11 cellular contexts compared by ENCODE assay signal in the genomic region with DNA sequence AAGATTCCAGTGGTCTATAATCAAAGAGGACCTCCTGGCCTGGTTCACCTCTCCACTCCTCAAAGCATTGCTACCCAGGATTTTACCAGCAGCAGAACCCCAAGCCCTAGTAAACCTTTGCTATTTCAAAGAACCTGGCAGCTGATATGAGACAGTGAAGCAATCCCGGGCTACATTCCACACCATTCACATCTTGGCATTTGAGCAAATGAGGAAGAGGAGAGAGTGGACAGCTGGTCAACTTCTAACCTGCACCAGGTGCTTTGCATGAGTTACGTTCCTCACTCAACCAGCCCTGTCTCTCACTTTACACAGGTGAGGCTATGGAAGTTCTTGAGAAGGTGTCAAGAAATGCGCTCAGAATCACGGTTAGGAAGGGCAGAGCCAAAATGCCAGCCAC. TPM values are rescaled to one million over a fixed set of nuclear protein-coding genes. Genes with fewer than 3 reads are reported as not detected.
DNase-seq lines count a peak whose midpoint lies in the region; ATAC-seq and TF ChIP-seq lines count a peak whose summit lies in the region.
"Had no signal": no experiment of that assay in that cellular context is flagged by ENCODE, and none has a peak within 500 bp of the region (broad histone marks: within the 10 kb centered on the region; RNA-seq: fewer than 3 reads in every experiment).

No MANE protein-coding gene starts in this region.

- H3K36me3 Mint-ChIP-seq in CD4-positive, alpha-beta memory T cell = no peaks in the 10 kb centered on the region

- H3K23ac ChIP-seq in IMR-90 (ENCODE audit: low read depth, low read length) = no peak overlapping the region

- no peak overlapping the region for H3K27ac Mint-ChIP-seq in CD4-positive, alpha-beta memory T cell
- H3K27ac Mint-ChIP-seq: T-helper 1 cell treated with Interleukin-12 subunit alpha and Interleukin-12 subunit beta and Interleukin-4 antibody, amounts not matched to agents 30 μg/mL and 1 μg/mL, for 36 hours had no signal

- dilution Hi-C loops in IMR-90 (cut with HindIII; ENCODE audit: low sequenced_read_pairs, unreplicated experiment) = no loop called here

- no peak overlapping the region for H3K18ac ChIP-seq in IMR-90 (ENCODE audit: low read depth, low read length)

- TF ChIP-seq RAD21 in IMR-90 (IDR thresholded peaks at IDR 0.05; ENCODE audit: low read length) = no peak

- no peak overlapping the region for H4K91ac ChIP-seq in IMR-90 (ENCODE audit: insufficient read depth, low read depth, low read length)

- H3K14ac ChIP-seq in IMR-90 (replicated peaks; ENCODE audit: low read depth, low read length) = no peak overlapping the region

- H3K79me1 ChIP-seq in IMR-90 (ENCODE audit: low read depth in 1 of 2, low read length in 2 of 2) = no peaks in the 10 kb centered on the region

- POLR2A ChIA-PET in CD4-positive, alpha-beta memory T cell (lab: Charles Lee; ENCODE audit: partially characterized antibody) = no interaction called here
- POLR2A ChIA-PET in IMR-90 (lab: Charles Lee; ENCODE audit: unreplicated experiment) = no interaction called here

- no CpG with 5 or more reads among the region's 4 CpGs for WGBS in IMR-90 (ENCODE audit: extremely low coverage in 2 of 2, insufficient read length in 1 of 2), 2 experiments
- WGBS in esophagus, 2 donors = 50 to 59% methylated on average over 4 of the region's 4 CpGs
- 46 to 67% (median 57%) methylated on average over 4 of the region's 4 CpGs for WGBS in psoas muscle, 3 donors

- CTCF ChIA-PET in CD4-positive, alpha-beta memory T cell (lab: Charles Lee; ENCODE audit: partially characterized antibody) = no interaction called here
- CTCF ChIA-PET in IMR-90 (lab: Yijun Ruan, JAX) = no interaction called here

- no peak for TF ChIP-seq POLR2A in IMR-90 (IDR thresholded peaks at IDR 0.05; ENCODE audit: low read depth, low read length)

- H3K9me3 Mint-ChIP-seq in CD4-positive, alpha-beta memory T cell = peaks cover 0 to 3% (median 0%) of the 10 kb centered on the region in 8 donors
- H3K9me3 Mint-ChIP-seq: T-helper 1 cell treated with Interleukin-12 subunit alpha and Interleukin-12 subunit beta and Interleukin-4 antibody, amounts not matched to agents 30 μg/mL and 1 μg/mL, for 36 hours had no signal

- H3K9me3 ChIP-seq in CD4-positive, alpha-beta memory T cell (ENCODE audit: control insufficient read depth in 1 of 2, low read length in 2 of 2) = no peaks in the 10 kb centered on the region
- H3K9me3 ChIP-seq in IMR-90 (ENCODE audit: control insufficient read depth, insufficient read depth, low read length) (no peaks in the 10 kb centered on the region), esophagus (ENCODE audit: control insufficient read depth in 2 of 2, insufficient read depth in 1 of 2, low read depth in 1 of 2, low read length in 1 of 2) (no peaks in the 10 kb centered on the region), psoas muscle (no peaks in the 10 kb centered on the region)

- no peak for DNase-seq in CD4-positive, alpha-beta memory T cell
- no peak for DNase-seq in IMR-90
- no peak for DNase-seq in psoas muscle
- no peak for DNase-seq in epidermal melanocyte (ENCODE audit: insufficient read length, low spot score)
- DNase-seq in retina = no peak
- no peak for DNase-seq in NCI-H446 (lab: John Stamatoyannopoulos, UW)
- DNase-seq: Karpas-422 had no signal

- H3K27me3 Mint-ChIP-seq in CD4-positive, alpha-beta memory T cell = peaks cover 42 to 49% of the 10 kb centered on the region in 2 donors

- no peak overlapping the region for H2AFZ ChIP-seq in IMR-90 (replicated peaks; ENCODE audit: low read length, poor library complexity)

- H3K27me3 ChIP-seq in CD4-positive, alpha-beta memory T cell (ENCODE audit: insufficient read depth, low read length) = peaks cover 10% of the 10 kb centered on the region
- H3K27me3 ChIP-seq in IMR-90 (ENCODE audit: control insufficient read depth, insufficient read depth, low read length) (peaks cover 17% of the 10 kb centered on the region), esophagus (ENCODE audit: control insufficient read depth in 1 of 2, insufficient read depth in 2 of 2, low read length in 2 of 2) (no peaks in the 10 kb centered on the region), psoas muscle (ENCODE audit: insufficient read depth in 3 of 3, low read length in 2 of 3) (peaks cover 0 to 32% (median 7%) of the 10 kb centered on the region in 3 donors)

- H3K9me1 ChIP-seq in IMR-90 (ENCODE audit: insufficient read depth, low read length) = no peaks in the 10 kb centered on the region

- no peak overlapping the region for H4K5ac ChIP-seq in IMR-90 (ENCODE audit: low read depth, low read length)

- in situ Hi-C loops in IMR-90 (cut with MboI; ENCODE audit: low sequenced_read_pairs) = no loop called here

- H4K20me1 ChIP-seq in IMR-90 (ENCODE audit: insufficient read depth, low read length) = no peaks in the 10 kb centered on the region

- no TSS peak for BruUV-seq in IMR-90 (replicated peaks; lab: Mats Ljungman, UMichigan)

- H2BK20ac ChIP-seq in IMR-90 (ENCODE audit: low read depth, low read length) = no peak overlapping the region

- no peak for TF ChIP-seq CTCF in IMR-90 (conservative IDR thresholded peaks at IDR 0.05; ENCODE audit: low read depth, low read length)
- TF ChIP-seq CTCF in psoas muscle (IDR thresholded peaks at IDR 0.05) = no peak

- no peak overlapping the region for H3K27ac ChIP-seq in CD4-positive, alpha-beta memory T cell (ENCODE audit: low read depth, low read length)
- H3K27ac ChIP-seq in IMR-90 (ENCODE audit: insufficient read depth, low read length) (no peak overlapping the region), esophagus (ENCODE audit: low read depth in 2 of 2, low read length in 1 of 2) (peak overlapping the region in 1 of 2 donors; percentile 14), psoas muscle (no peak overlapping the region)
- H3K27ac ChIP-seq: C4-2B had no signal

- H3K4me1 Mint-ChIP-seq in CD4-positive, alpha-beta memory T cell = peaks cover 3 to 10% (median 6%) of the 10 kb centered on the region in 4 donors

- ATAC-seq in IMR-90 (ENCODE audit: low read depth) (no peak), psoas muscle (no peak), HG02938 (IDR thresholded peaks at IDR 0.05; ENCODE audit: unreplicated experiment) (no peak)

- H3K4me3 ChIP-seq in CD4-positive, alpha-beta memory T cell (ENCODE audit: low read length in 2 of 2) = no peak overlapping the region
- H3K4me3 ChIP-seq in IMR-90 (ENCODE audit: insufficient read depth, low read depth, low read length) = no peak overlapping the region
- peak overlapping the region; percentile 8 to 39 for H3K4me3 ChIP-seq in esophagus (ENCODE audit: low read depth in 1 of 2, low read length in 2 of 2)
- H3K4me3 ChIP-seq in psoas muscle = peak overlapping the region; percentile 52

- no peak overlapping the region for H2AK9ac ChIP-seq in IMR-90 (replicated peaks; ENCODE audit: low read depth, low read length, poor library complexity)

- no peak overlapping the region for H4K8ac ChIP-seq in IMR-90 (ENCODE audit: low read depth in 2 of 2, low read length in 2 of 2)

- H3K4me1 ChIP-seq in CD4-positive, alpha-beta memory T cell (ENCODE audit: insufficient read depth, low read length) = no peaks in the 10 kb centered on the region
- H3K4me1 ChIP-seq in IMR-90 (ENCODE audit: control insufficient read depth, insufficient read depth, low read length) (no peaks in the 10 kb centered on the region; the same call in 1 of the 2 replicates), esophagus (ENCODE audit: control insufficient read depth in 2 of 2, insufficient read depth in 2 of 2, low read length in 1 of 2) (peaks cover 0 to 5% of the 10 kb centered on the region in 2 donors), psoas muscle (no peaks in the 10 kb centered on the region)

- intact Hi-C loops in CD4-positive, alpha-beta memory T cell (cut with micrococcal nuclease) = no loop called here
- intact Hi-C loops in IMR-90 (cut with micrococcal nuclease) (no loop called here), psoas muscle (cut with DNase I) (no loop called here)

- no peak overlapping the region for H3K56ac ChIP-seq in IMR-90 (ENCODE audit: extremely low read depth, insufficient read depth, low read length)

- no peak overlapping the region for H2BK15ac ChIP-seq in IMR-90 (ENCODE audit: low read depth, low read length)

- no peak overlapping the region for H2BK5ac ChIP-seq in IMR-90 (ENCODE audit: low read depth, low read length, poor library complexity, severe bottlenecking)

- no peak overlapping the region for H2AK5ac ChIP-seq in IMR-90 (ENCODE audit: low read depth, low read length)

- no peak overlapping the region for H2BK120ac ChIP-seq in IMR-90 (ENCODE audit: low read depth, low read length)

- H3K4ac ChIP-seq in IMR-90 (ENCODE audit: low read depth, low read length) = no peak overlapping the region

- H3K4me3 Mint-ChIP-seq in CD4-positive, alpha-beta memory T cell = peak overlapping the region in 5 of 8 donors; percentile 10 to 54 (median 35)

- peak overlapping the region; percentile 16; the same call in 1 of the 2 replicates for H3K4me2 ChIP-seq in IMR-90 (ENCODE audit: low read depth, low read length)

- no peak overlapping the region for H3K9ac ChIP-seq in IMR-90 (ENCODE audit: low read depth, low read length)

- no peaks in the 10 kb centered on the region for H3K36me3 ChIP-seq in CD4-positive, alpha-beta memory T cell (ENCODE audit: insufficient read depth, low read length)
- H3K36me3 ChIP-seq in IMR-90 (ENCODE audit: control insufficient read depth, insufficient read depth, low read length) = no peaks in the 10 kb centered on the region
- H3K36me3 ChIP-seq in esophagus (ENCODE audit: control insufficient read depth in 2 of 2, insufficient read depth in 2 of 2, low read length in 1 of 2) = no peaks in the 10 kb centered on the region
- no peaks in the 10 kb centered on the region for H3K36me3 ChIP-seq in psoas muscle (ENCODE audit: insufficient read depth in 1 of 2, low read depth in 1 of 2)

TF ChIP-seq in IMR-90, 13 proteins besides CTCF, POLR2A, EP300 and RAD21 (continues in another document):
- TF ChIP-seq MXI1 (IDR thresholded peaks at IDR 0.05; ENCODE audit: borderline replicate concordance, low read depth, low read length) (no peak), RCOR1 (IDR thresholded peaks at IDR 0.05; ENCODE audit: insufficient replicate concordance, low read length) (no peak), BHLHE40 (IDR thresholded peaks at IDR 0.05; ENCODE audit: low read depth, low read length) (no peak), CEBPB (IDR thresholded peaks at IDR 0.05; ENCODE audit: low read depth, low read length) (no peak)

RNA-seq across cellular contexts. Expression of gene CCDC3, which starts 1.1 kb away (rescaled TPM):
- total RNA-seq in CD4-positive, alpha-beta memory T cell = not detected
- not detected for polyA plus RNA-seq in CD4-positive, alpha-beta memory T cell
- total RNA-seq in IMR-90 (2012; rRNA removed) = under 0.01 and 0.36 TPM in 2 replicates
- polyA plus RNA-seq in IMR-90 (2012; rRNA removed) = 0.24 and 0.29 TPM in 2 replicates
- 0.13 and 0.20 TPM in 2 replicates for polyA plus RNA-seq in IMR-90 (2012; cell fraction: cytosol; rRNA removed)
- polyA plus RNA-seq in IMR-90 (2012; cell fraction: nucleus; rRNA removed; ENCODE audit: low replicate concordance) = 0.11 and 0.13 TPM in 2 replicates
- polyA plus RNA-seq in esophagus = 10 to 100 TPM in 1 of 2 donors, 1 to 10 TPM in 1; 3.2 to 24.3 TPM
- total RNA-seq in psoas muscle = 10 to 100 TPM in 1 of 4 donors, 1 to 10 TPM in 3; 3.1 to 10.1 (median 5.5) TPM
- polyA plus RNA-seq in psoas muscle = 10 to 100 TPM in 2 of 3 donors, 1 to 10 TPM in 1; 1.7 to 54.2 (median 13.6) TPM

Comparison
In these comparisons a context has a peak if more than half of its experiments do, and no peak if none do; other contexts are left out.
1. H3K4me3 ChIP-seq: peak in esophagus (2 of 2) and psoas muscle (single experiment); none in CD4-positive, alpha-beta memory T cell (0 of 2) and IMR-90 (single experiment).